18 cellular contexts compared by ENCODE assay signal in the genomic region with DNA sequence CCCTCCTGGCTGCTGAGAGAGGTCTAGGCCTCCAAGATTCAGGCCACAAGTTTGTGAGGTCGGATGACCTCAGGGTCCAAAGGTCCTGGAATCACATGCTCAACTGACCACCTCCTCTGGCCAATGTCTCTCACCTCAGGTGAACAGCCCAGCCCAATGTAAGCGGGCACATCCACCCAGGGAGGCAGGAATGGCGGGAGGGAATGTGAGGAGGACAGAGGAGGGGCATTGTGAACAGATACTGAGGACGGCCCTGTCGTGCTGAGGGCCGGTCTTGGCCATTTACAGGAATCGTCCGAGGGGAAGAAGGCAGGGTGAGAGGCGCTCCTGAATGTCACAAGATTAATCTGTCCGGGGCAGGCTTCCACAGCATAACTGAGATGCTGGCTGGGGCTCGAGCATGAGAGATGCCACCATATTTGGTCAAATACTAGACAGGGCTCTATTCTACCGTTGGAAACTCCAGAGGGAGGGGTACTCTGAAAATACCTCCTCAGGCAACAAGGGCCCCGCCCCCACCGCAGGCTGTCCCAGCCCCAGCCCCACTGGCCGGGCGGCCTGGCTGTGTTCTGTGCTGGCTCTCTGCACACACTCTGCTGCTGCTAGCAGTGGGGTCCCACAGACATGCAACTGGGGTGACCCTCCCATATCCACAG. TPM values are rescaled to one million over a fixed set of nuclear protein-coding genes. Genes with fewer than 3 reads are reported as not detected.
A peak's percentile ranks its signal among the peaks of the same experiment; 100 is the strongest.
DNase-seq lines count a peak whose midpoint lies in the region; ATAC-seq and TF ChIP-seq lines count a peak whose summit lies in the region.
"Had no signal": no experiment of that assay in that cellular context is flagged by ENCODE, and none has a peak within 500 bp of the region (broad histone marks: within the 10 kb centered on the region; RNA-seq: fewer than 3 reads in every experiment).

No MANE protein-coding gene starts in this region.

- H3K9me3 ChIP-seq in duodenal mucosa (ENCODE audit: control insufficient read depth in 1 of 2, low read length in 2 of 2), result no peaks in the 10 kb centered on the region
- H3K9me3 ChIP-seq in mucosa of descending colon, result no peaks in the 10 kb centered on the region
- H3K9me3 ChIP-seq in stomach smooth muscle (ENCODE audit: control insufficient read depth in 2 of 2, low read length in 2 of 2), result no peaks in the 10 kb centered on the region
- H3K9me3 ChIP-seq: body of pancreas, SK-N-SH had no signal

- intact Hi-C loops in mucosa of descending colon (cut with DNase I, micrococcal nuclease), result loop anchor here (5.0 to 10.0 kb wide), 2 partner anchors 47 to 54 kb away; no protein-coding TSS in a partner anchor

- H3K4me3 ChIP-seq in duodenal mucosa (ENCODE audit: low read depth in 1 of 2, low read length in 2 of 2) (no peak overlapping the region), mucosa of descending colon (no peak overlapping the region), stomach smooth muscle (ENCODE audit: low read length in 2 of 2) (peak overlapping the region; percentile 75 to 80), brain microvascular endothelial cell (ENCODE audit: low read depth, low read length) (no peak overlapping the region)
- H3K4me3 ChIP-seq: body of pancreas had no signal

- H3K27ac ChIP-seq in duodenal mucosa (ENCODE audit: low read depth, low read length) (peak overlapping the region; percentile 59), stomach smooth muscle (ENCODE audit: low read length) (peak overlapping the region; percentile 99), brain microvascular endothelial cell (no peak overlapping the region)
- H3K27ac ChIP-seq: body of pancreas had no signal

- no peak overlapping the region for H3K9ac ChIP-seq in duodenal mucosa (ENCODE audit: low read depth in 1 of 2, low read length in 2 of 2)
- H3K9ac ChIP-seq in stomach smooth muscle (ENCODE audit: low read length in 2 of 2), result peak overlapping the region; percentile 95 to 97
- H3K9ac ChIP-seq: SK-N-SH had no signal

- TF ChIP-seq CTCF in mucosa of descending colon (IDR thresholded peaks at IDR 0.05) (no peak), brain microvascular endothelial cell (IDR thresholded peaks at IDR 0.05; ENCODE audit: low read depth, low read length, missing control alignments) (no peak)

- no peaks in the 10 kb centered on the region for H3K36me3 ChIP-seq in duodenal mucosa (ENCODE audit: control insufficient read depth in 1 of 2, insufficient read depth in 2 of 2, low read length in 2 of 2)
- H3K36me3 ChIP-seq in mucosa of descending colon (ENCODE audit: low read depth), result no peaks in the 10 kb centered on the region
- H3K36me3 ChIP-seq in stomach smooth muscle (ENCODE audit: control insufficient read depth in 2 of 2, insufficient read depth in 2 of 2, low read length in 2 of 2), result no peaks in the 10 kb centered on the region
- no peaks in the 10 kb centered on the region for H3K36me3 ChIP-seq in brain microvascular endothelial cell (replicated peaks)

- in situ Hi-C loops in brain microvascular endothelial cell (cut with HindIII; ENCODE audit: low pct_ligation_motif_present, low sequenced_read_pairs), result no loop called here

- no peaks in the 10 kb centered on the region for H3K27me3 ChIP-seq in duodenal mucosa (ENCODE audit: control insufficient read depth in 1 of 2, insufficient read depth in 2 of 2, low read length in 2 of 2)
- H3K27me3 ChIP-seq in stomach smooth muscle (ENCODE audit: control insufficient read depth in 1 of 2, insufficient read depth in 2 of 2, low read length in 2 of 2), result no peaks in the 10 kb centered on the region
- no peaks in the 10 kb centered on the region for H3K27me3 ChIP-seq in brain microvascular endothelial cell (replicated peaks)
- H3K27me3 ChIP-seq: body of pancreas had no signal

- peaks cover 0 to 15% of the 10 kb centered on the region in 2 donors for H3K4me1 ChIP-seq in duodenal mucosa (ENCODE audit: control insufficient read depth in 1 of 2, insufficient read depth in 2 of 2, low read length in 2 of 2)
- H3K4me1 ChIP-seq in mucosa of descending colon (ENCODE audit: low read depth), result peaks cover 7% of the 10 kb centered on the region
- H3K4me1 ChIP-seq in stomach smooth muscle (ENCODE audit: control insufficient read depth, insufficient read depth, low read length), result peaks cover 71% of the 10 kb centered on the region
- H3K4me1 ChIP-seq: body of pancreas had no signal

- DNase-seq in HuH-7.5 (ENCODE audit: low spot score), result peak; percentile 59
- peak in 2 of 3 donors; percentile 27 to 48 for DNase-seq in mucosa of descending colon
- DNase-seq in brain microvascular endothelial cell, result no peak
- no peak for DNase-seq in A172 (ENCODE audit: low spot score)
- no peak for DNase-seq in superior temporal gyrus (ENCODE audit: extremely low spot score)
- DNase-seq: activated CD8-positive, alpha-beta T cell treated with anti-CD3 and anti-CD28 coated beads for 36 hours; body of pancreas; DMS153; foreskin fibroblast; NCI-H146; NCI-H446; SK-N-SH had no signal

- ATAC-seq in mucosa of descending colon (peak; percentile 25), HG03442 (IDR thresholded peaks at IDR 0.05; ENCODE audit: unreplicated experiment) (no peak)
- ATAC-seq: body of pancreas; stimulated activated memory B cell treated with anti-CD40 and anti-IgM and Interleukin-4, amounts not matched to agents 10 μg/mL and 1 μg/mL and 100 μg/mL, for 72 hours had no signal

RNA-seq across cellular contexts. Expression of gene IL17B, which starts 1.5 kb away (rescaled TPM):
- under 1 TPM in 1 of 3 donors, not detected in 2; 0.92 TPM for total RNA-seq in mucosa of descending colon
- not detected in 2 replicates for total RNA-seq in A172 (2014; rRNA removed; shearing (Covaris generic))
- total RNA-seq: activated CD8-positive, alpha-beta T cell treated with anti-CD3 and anti-CD28 coated beads for 36 hours; activated T-helper 17 cell treated with anti-CD3 and anti-CD28 coated beads, Interleukin-2, amount 50 U/mL, for 72 hours; body of pancreas; H1 had no signal

RNA-seq across cellular contexts. Expression of gene PCYOX1L, which starts 22.7 kb away (rescaled TPM):
- total RNA-seq in mucosa of descending colon, result 1 to 10 TPM; 3.1 to 5.9 (median 4.2) TPM
- 15.7 and 19.7 TPM in 2 replicates for total RNA-seq in A172 (2014; rRNA removed; shearing (Covaris generic))

RNA-seq across cellular contexts. Expression of gene GRPEL2, which starts 35.3 kb away (rescaled TPM):
- total RNA-seq in mucosa of descending colon, result 10 to 100 TPM in 2 of 3 donors, 1 to 10 TPM in 1; 9.9 to 15.2 (median 11.1) TPM
- 23.3 and 28.3 TPM in 2 replicates for total RNA-seq in A172 (2014; rRNA removed; shearing (Covaris generic))

Comparison
In these comparisons a context has a peak if more than half of its experiments do, and no peak if none do; other contexts are left out.
1. DNase-seq: peak in HuH-7.5 (single experiment) and mucosa of descending colon (2 of 3); none in brain microvascular endothelial cell (single experiment), A172 (single experiment) and superior temporal gyrus (single experiment).
2. H3K4me3 ChIP-seq: peak in stomach smooth muscle (2 of 2); none in duodenal mucosa (0 of 2), mucosa of descending colon (single experiment) and brain microvascular endothelial cell (single experiment).
3. H3K9ac ChIP-seq: peak in stomach smooth muscle (2 of 2); none in duodenal mucosa (0 of 2).